39 cellular contexts compared by ENCODE assay signal in the genomic region with DNA sequence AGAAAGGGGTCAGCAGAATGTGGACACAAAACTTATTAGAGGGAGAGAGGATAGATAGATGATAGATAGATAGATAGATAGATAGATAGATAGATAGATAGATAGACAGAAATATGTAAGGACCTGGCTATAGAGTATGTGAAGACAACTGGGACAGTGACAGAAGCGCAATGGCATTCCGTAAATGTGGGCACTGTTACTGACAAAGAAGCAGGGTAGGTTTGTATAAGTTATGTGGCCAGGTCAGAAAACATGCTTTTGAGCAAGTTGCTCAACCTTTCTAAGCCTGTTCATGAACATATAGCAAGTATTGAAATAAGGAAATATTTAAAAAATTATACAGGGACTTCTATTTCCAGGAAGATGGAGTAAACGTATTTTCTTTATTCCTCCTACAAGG. TPM values are rescaled to one million over a fixed set of nuclear protein-coding genes. Genes with fewer than 3 reads are reported as not detected.
"Had no signal": no experiment of that assay in that cellular context is flagged by ENCODE, and none has a peak within 500 bp of the region (broad histone marks: within the 10 kb centered on the region; RNA-seq: fewer than 3 reads in every experiment).

No MANE protein-coding gene starts in this region.

- H3K9me3 ChIP-seq: adrenal gland, ascending aorta, body of pancreas, breast epithelium had no signal

- H3K4me3 ChIP-seq: adrenal gland, ascending aorta, body of pancreas, breast epithelium, cardiac muscle cell had no signal

- ATAC-seq: activated naive CD4-positive, alpha-beta T cell treated with anti-CD3 and anti-CD28 coated beads, Interleukin-2, amount 50 U/mL, for 72 hours; activated naive CD8-positive, alpha-beta T cell treated with anti-CD3 and anti-CD28 coated beads, Interleukin-2, amount 50 U/mL, for 24 hours; activated T-cell treated with anti-CD3 and anti-CD28 coated beads, Interleukin-2, amount 50 U/mL, for 4 hours; activated T-cell treated with anti-CD3 and anti-CD28 coated beads, Interleukin-2, amount 50 U/mL, for 72 hours; activated T-helper 17 cell treated with anti-CD3 and anti-CD28 coated beads, Interleukin-2, amount 50 U/mL, for 72 hours; body of pancreas had no signal

- H3K36me3 ChIP-seq: adrenal gland, ascending aorta, brain microvascular endothelial cell, breast epithelium, cardiac muscle cell had no signal

- H3K27ac ChIP-seq: adrenal gland, ascending aorta, body of pancreas, brain microvascular endothelial cell, breast epithelium, cardiac muscle cell had no signal

- DNase-seq: activated effector memory CD4-positive, alpha-beta T cell treated with anti-CD3 and anti-CD28 coated beads, Interleukin-2, amount 50 U/mL, for 16 hours; activated effector memory CD4-positive, alpha-beta T cell treated with Interleukin-2 at 50 U/mL for 16 hours; activated gamma-delta T cell; activated gamma-delta T cell treated with Interleukin-2 at 50 U/mL for 16 hours; activated naive CD4-positive, alpha-beta T cell; activated naive CD4-positive, alpha-beta T cell treated with anti-CD3 and anti-CD28 coated beads for 36 hours; activated naive CD4-positive, alpha-beta T cell treated with anti-CD3 and anti-CD28 coated beads, Interleukin-2, amount 10 ng/mL, durations not matched to agents 7 days and 5 days; activated naive CD4-positive, alpha-beta T cell treated with anti-CD3 and anti-CD28 coated beads, Interleukin-2, amount 50 U/mL, for 16 hours; activated naive CD4-positive, alpha-beta T cell treated with Interleukin-2 at 50 U/mL for 16 hours; activated naive CD8-positive, alpha-beta T cell treated with anti-CD3 and anti-CD28 coated beads for 36 hours; activated naive CD8-positive, alpha-beta T cell treated with anti-CD3 and anti-CD28 coated beads, Interleukin-2, amount 10 ng/mL, durations not matched to agents 7 days and 5 days; activated naive CD8-positive, alpha-beta T cell treated with anti-CD3 and anti-CD28 coated beads, Interleukin-2, amount 50 U/mL, for 24 hours; activated T-cell treated with anti-CD3 and anti-CD28 coated beads, Interleukin-2, amount 50 U/mL, for 1 hour; activated T-cell treated with anti-CD3 and anti-CD28 coated beads, Interleukin-2, amount 50 U/mL, for 24 hours; activated T-cell treated with anti-CD3 and anti-CD28 coated beads, Interleukin-2, amount 50 U/mL, for 4 hours; activated T-cell treated with anti-CD3 and anti-CD28 coated beads, Interleukin-2, amount 50 U/mL, for 48 hours; activated T-cell treated with anti-CD3 and anti-CD28 coated beads, Interleukin-2, amount 50 U/mL, for 72 hours; adrenal gland; amniotic stem cell; amygdala; anterior cingulate cortex; aorta; body of pancreas; brain microvascular endothelial cell; caudate nucleus; central memory CD4-positive, alpha-beta T cell; cerebellar nuclear complex had no signal

- H3K4me1 ChIP-seq: adrenal gland, ascending aorta, body of pancreas, breast epithelium had no signal

- H3K27me3 ChIP-seq: adrenal gland, ascending aorta, body of pancreas, brain microvascular endothelial cell, breast epithelium, cardiac muscle cell had no signal

RNA-seq across cellular contexts. Expression of a gene that starts 17.3 kb away (rescaled TPM):
- total RNA-seq: activated naive CD4-positive, alpha-beta T cell treated with anti-CD3 and anti-CD28 coated beads for 36 hours; activated naive CD4-positive, alpha-beta T cell treated with anti-CD3 and anti-CD28 coated beads, Interleukin-2, amount 50 U/mL, for 72 hours; activated naive CD8-positive, alpha-beta T cell treated with anti-CD3 and anti-CD28 coated beads for 36 hours; activated naive CD8-positive, alpha-beta T cell treated with anti-CD3 and anti-CD28 coated beads, Interleukin-2, amount 10 ng/mL, durations not matched to agents 7 days and 5 days; activated T-cell treated with anti-CD3 and anti-CD28 coated beads, Interleukin-2, amount 50 U/mL, for 4 hours; activated T-cell treated with anti-CD3 and anti-CD28 coated beads, Interleukin-2, amount 50 U/mL, for 72 hours; activated T-helper 1 cell treated with anti-CD3 and anti-CD28 coated beads, Interleukin-12 subunit alpha, Interleukin-12 subunit beta, Interleukin-2, Interleukin-4 antibody, amounts not matched to agents 30 ng/mL and 10 ng/mL and 1 ng/mL, durations not matched to agents 14 hours and 24 hours and 36 hours; activated T-helper 17 cell treated with anti-CD3 and anti-CD28 coated beads, Interleukin-2, amount 50 U/mL, for 72 hours; activated T-helper 2 cell treated with anti-CD3 and anti-CD28 coated beads, Interferon-gamma antibody, Interleukin-2, Interleukin-4, amounts not matched to agents 10 μg/mL and 5 μg/mL and 100 μg/mL, durations not matched to agents 14 hours and 24 hours and 36 hours; adrenal gland; aorta; ascending aorta; astrocyte; breast epithelium; bronchial epithelial cell; cardiac septum; cerebellum; chondrocyte had no signal
- polyA plus RNA-seq: adrenal gland, aorta, cardiac muscle cell had no signal
